Comparison of ENCODE assay signal across 8 cellular contexts in genomic region chr7:100705753-100706671, GRCh38. TPM values are rescaled to one million over a fixed set of nuclear protein-coding genes. Genes with fewer than 3 reads are reported as not detected.
DNase-seq lines count a peak whose midpoint lies in the region; ATAC-seq and TF ChIP-seq lines count a peak whose summit lies in the region.

Gene POP7, plus strand, starts transcription at chr7:100706121. Its CDS starts 710 bp downstream, at chr7:100706831.

- H3K27me3 Mint-ChIP-seq in activated naive CD4-positive, alpha-beta T cell treated with anti-CD3 and anti-CD28 coated beads, Interleukin-2, amount 50 U/mL, for 24 hours = no peaks in the 10 kb centered on the region

- DNase-seq in GM06990 (ENCODE audit: extremely low read depth, insufficient read length) = peak; percentile 97
- peak; percentile 100 for DNase-seq in NCI-H1092 (lab: John Stamatoyannopoulos, UW)
- DNase-seq in globus pallidus (ENCODE audit: low spot score) = peak; percentile 91
- peak; percentile 92 for DNase-seq in occipital lobe (lab: John Stamatoyannopoulos, UW)

- peak; percentile 86 for ATAC-seq in HG02588 (IDR thresholded peaks at IDR 0.05; ENCODE audit: unreplicated experiment)
- ATAC-seq in SK-N-SH treated with all-trans-retinoic acid at 6 μM for 48 hours = peak; percentile 92

- no peaks in the 10 kb centered on the region for H3K9me3 Mint-ChIP-seq in activated naive CD4-positive, alpha-beta T cell treated with anti-CD3 and anti-CD28 coated beads, Interleukin-2, amount 50 U/mL, for 24 hours

- peaks cover 11% of the 10 kb centered on the region for H3K4me1 Mint-ChIP-seq in activated naive CD4-positive, alpha-beta T cell treated with anti-CD3 and anti-CD28 coated beads, Interleukin-2, amount 50 U/mL, for 24 hours

- no peaks in the 10 kb centered on the region; the same call in 1 of the 2 replicates for H3K36me3 ChIP-seq in GM06990 (ENCODE audit: control insufficient read depth, insufficient read depth, low read length)

- H3K27ac ChIP-seq in temporal lobe (ENCODE audit: low read depth, low read length) = peak within 1 kb of the TSS; percentile 77

- H3K36me3 Mint-ChIP-seq in activated naive CD4-positive, alpha-beta T cell treated with anti-CD3 and anti-CD28 coated beads, Interleukin-2, amount 50 U/mL, for 24 hours = no peaks in the 10 kb centered on the region

- peak within 1 kb of the TSS; percentile 96 for H3K27ac Mint-ChIP-seq in activated naive CD4-positive, alpha-beta T cell treated with anti-CD3 and anti-CD28 coated beads, Interleukin-2, amount 50 U/mL, for 24 hours

- TF ChIP-seq CTCF in GM06990 (IDR thresholded peaks at IDR 0.05; ENCODE audit: insufficient read depth, low read length, poor library complexity, severe bottlenecking) = no peak

- no peaks in the 10 kb centered on the region for H3K27me3 ChIP-seq in GM06990 (replicated peaks; ENCODE audit: control insufficient read depth, insufficient read depth, low read length)

- peak within 1 kb of the TSS; percentile 94 for H3K4me3 ChIP-seq in GM06990 (replicated peaks; ENCODE audit: low read depth, low read length)

- H3K4me3 Mint-ChIP-seq in activated naive CD4-positive, alpha-beta T cell treated with anti-CD3 and anti-CD28 coated beads, Interleukin-2, amount 50 U/mL, for 24 hours = peak within 1 kb of the TSS; percentile 98

TF ChIP-seq in SK-N-SH treated with all-trans-retinoic acid at 6 μM for 48 hours, 23 proteins besides CTCF, POLR2A, EP300 and RAD21:
- TF ChIP-seq ZC3H10 (CRISPR knock-in tag; IDR thresholded peaks at IDR 0.05) (no peak), BACH2 (CRISPR knock-in tag; IDR thresholded peaks at IDR 0.05; ENCODE audit: borderline replicate concordance) (no peak), ZFP30 (CRISPR knock-in tag; IDR thresholded peaks at IDR 0.05) (no peak), ZNF565 (CRISPR knock-in tag; conservative IDR thresholded peaks at IDR 0.05; ENCODE audit: low read depth) (no peak), ZFP3 (CRISPR knock-in tag; IDR thresholded peaks at IDR 0.05) (no peak), PATZ1 (CRISPR knock-in tag; IDR thresholded peaks at IDR 0.05; ENCODE audit: borderline replicate concordance) (no peak), CSDC2 (CRISPR knock-in tag; IDR thresholded peaks at IDR 0.05) (no peak)
TF ChIP-seq in SK-N-SH treated with all-trans-retinoic acid at 6 μM for 48 hours: peak in this region for 0.

RNA-seq across cellular contexts. Expression of gene POP7, which starts in this region (rescaled TPM):
- total RNA-seq in occipital lobe = 41.5 TPM
- 37.6 TPM for total RNA-seq in temporal lobe

Comparison
In these comparisons a context has a peak if more than half of its experiments do, and no peak if none do; other contexts are left out.
1. Peak in every context shown above with its lines: DNase-seq, ATAC-seq, H3K4me3 ChIP-seq and H3K27ac ChIP-seq.